In genomic region chr1:1890506-1891348, GRCh38 we compare ENCODE assay signal across 8 cellular contexts. TPM values are rescaled to one million over a fixed set of nuclear protein-coding genes. Genes with fewer than 3 reads are reported as not detected.
DNase-seq lines count a peak whose midpoint lies in the region; ATAC-seq and TF ChIP-seq lines count a peak whose summit lies in the region.

GNB1 (minus strand) TSS chr1:1891087; CDS start chr1:1825453, 65,634 bp downstream.

- H3K9ac ChIP-seq in liver (ENCODE audit: low read depth in 1 of 2, low read length in 2 of 2) = peak within 1 kb of the TSS; percentile 47 to 79

- H3K27ac ChIP-seq in liver (ENCODE audit: low read depth in 1 of 2, low read length in 2 of 2) = peak within 1 kb of the TSS; percentile 86 to 89

- TF ChIP-seq CTCF in liver (IDR thresholded peaks at IDR 0.05; ENCODE audit: low read depth, low read length, missing input control) = no peak

- H3K27me3 ChIP-seq in liver (ENCODE audit: control insufficient read depth in 4 of 4, insufficient read depth in 4 of 4, low read length in 3 of 4) = no peaks in the 10 kb centered on the region

- peaks cover 15 to 36% (median 33%) of the 10 kb centered on the region in 4 donors for H3K4me1 ChIP-seq in liver (ENCODE audit: control insufficient read depth in 4 of 4, insufficient read depth in 4 of 4, low read length in 3 of 4)

- under 1% methylated on average over 137 of the region's 137 CpGs for WGBS in liver

- H3K4me3 ChIP-seq in liver (ENCODE audit: low read depth in 1 of 3, low read length in 3 of 3) = peak within 1 kb of the TSS; percentile 82 to 99 (median 83)

- DNase-seq in AG20443 (ENCODE audit: low spot score) = peak; percentile 98
- DNase-seq in NCI-H748 (lab: John Stamatoyannopoulos, UW; ENCODE audit: unreplicated experiment) = peak; percentile 87
- DNase-seq in activated CD4-positive, alpha-beta T cell treated with anti-CD3 and anti-CD28 coated beads, Interleukin-2, amount 50 U/mL, for 4 hours = peak; percentile 78
- DNase-seq in dermis blood vessel endothelial cell = peak; percentile 94
- DNase-seq in stimulated activated CD4-positive, alpha-beta T cell treated with anti-CD3 and anti-CD28 coated beads, Interleukin-2, amount 100 ng/mL, for 48 hours = peak; percentile 83 to 89

- no peaks in the 10 kb centered on the region for H3K9me3 ChIP-seq in liver (ENCODE audit: control insufficient read depth in 4 of 4, low read length in 3 of 4)

- no peaks in the 10 kb centered on the region for H3K36me3 ChIP-seq in liver (ENCODE audit: control insufficient read depth in 4 of 4, insufficient read depth in 3 of 4, low read depth in 1 of 4, low read length in 3 of 4)

- TF ChIP-seq RAD21 in liver (IDR thresholded peaks at IDR 0.05) = no peak

- ATAC-seq in GM19043 (IDR thresholded peaks at IDR 0.05; ENCODE audit: low read depth, unreplicated experiment) (peak; percentile 54), HG03354 (IDR thresholded peaks at IDR 0.05; ENCODE audit: poor library complexity, severe bottlenecking, unreplicated experiment) (peak; percentile 71)

TF ChIP-seq in liver, 16 proteins besides CTCF, POLR2A, EP300 and RAD21:
- TF ChIP-seq SP1 (IDR thresholded peaks at IDR 0.05) (no peak), RXRA (IDR thresholded peaks at IDR 0.05) (no peak), MAX (IDR thresholded peaks at IDR 0.05) (no peak), TAF1 (conservative IDR thresholded peaks at IDR 0.05) (no peak), HNF4A (conservative IDR thresholded peaks at IDR 0.05) (no peak), JUND (IDR thresholded peaks at IDR 0.05) (no peak), GABPA (IDR thresholded peaks at IDR 0.05 in 1 of 2, conservative IDR thresholded peaks at IDR 0.05 in 1 of 2) (no peak), EGR1 (IDR thresholded peaks at IDR 0.05; ENCODE audit: low read depth in 2 of 2) (no peak), FOXA1 (IDR thresholded peaks at IDR 0.05) (no peak), YY1 (IDR thresholded peaks at IDR 0.05) (no peak), FOXA2 (IDR thresholded peaks at IDR 0.05) (no peak), HNF4G (IDR thresholded peaks at IDR 0.05) (no peak), REST (IDR thresholded peaks at IDR 0.05) (no peak), ATF3 (IDR thresholded peaks at IDR 0.05) (no peak), NR2F2 (IDR thresholded peaks at IDR 0.05) (no peak), ZBTB33 (IDR thresholded peaks at IDR 0.05) (no peak)
TF ChIP-seq in liver: peak in this region for 0.

RNA-seq across cellular contexts. Expression of gene GNB1, which starts in this region (rescaled TPM):
- 87.8 and 181 TPM in 2 replicates for total RNA-seq in dermis blood vessel endothelial cell
- total RNA-seq in liver = 10 to 100 TPM; 51.5 to 54.0 TPM
- polyA plus RNA-seq in liver = 10 to 100 TPM; 22.3 to 68.5 TPM

Comparison
In these comparisons a context has a peak if more than half of its experiments do, and no peak if none do; other contexts are left out.
1. Peak in every context shown above with its lines: DNase-seq, ATAC-seq, H3K4me3 ChIP-seq and H3K27ac ChIP-seq.